ENCODE assay signal across 11 cellular contexts in genomic region chr4:93743638-93744037, GRCh38.
"Had no signal": no experiment of that assay in that cellular context is flagged by ENCODE, and none has a peak within 500 bp of the region (broad histone marks: within the 10 kb centered on the region; RNA-seq: fewer than 3 reads in every experiment).

No MANE protein-coding gene starts in this region.

- H3K9me3 ChIP-seq: HAP-1 had no signal

- DNase-seq: GM23248, GOT3, H7, H9, HCEC 1CT, HFFc6 had no signal

- H3K9ac ChIP-seq: GM23248 had no signal

- H3K27ac ChIP-seq: GM23248 had no signal

- H3K4me2 ChIP-seq: GM23338 had no signal

- H3K4me3 Mint-ChIP-seq: GM23338, H9, HFFc6 had no signal

- H3K9me3 Mint-ChIP-seq: GM23338, H9 had no signal

- H2AFZ ChIP-seq: GM23248, GM23338 had no signal

- H3K36me3 ChIP-seq: HAP-1 had no signal

- H3K4me1 ChIP-seq: HAP-1 had no signal

- FAIRE-seq: H1, H54 had no signal

- H3K27ac Mint-ChIP-seq: GM23338, HFFc6 had no signal

- H3K4me3 ChIP-seq: GM23248, GM23338, HAP-1 had no signal

- ATAC-seq: GM23338, HCT116 had no signal
